In genomic region chr4:47930971-47931804, GRCh38 we compare ENCODE assay signal across 14 cellular contexts. TPM values are rescaled to one million over a fixed set of nuclear protein-coding genes. Genes with fewer than 3 reads are reported as not detected.
DNase-seq lines count a peak whose midpoint lies in the region; TF ChIP-seq lines count a peak whose summit lies in the region.
"Had no signal": no experiment of that assay in that cellular context is flagged by ENCODE, and none has a peak within 500 bp of the region (broad histone marks: within the 10 kb centered on the region; RNA-seq: fewer than 3 reads in every experiment).

No MANE protein-coding gene starts in this region.

- POLR2A ChIA-PET in GM10248 (lab: Yijun Ruan, JAX), result no interaction called here

- intact Hi-C loops in ascending aorta (cut with DNase I), result loop anchor here (2.0 to 5.0 kb wide), 2 partner anchors 16 to 264 kb away; partner anchors contain the start of gene NFXL1

- no peaks in the 10 kb centered on the region for H3K36me3 ChIP-seq in ascending aorta

- DNase-seq in AG08395 (ENCODE audit: low spot score) (peak; percentile 17), HS-5 (ENCODE audit: low read depth) (peak; percentile 60), brain pericyte (ENCODE audit: low read depth, low spot score) (peak; percentile 53), kidney tubule cell (ENCODE audit: low spot score) (peak; percentile 48), GM10248 (ENCODE audit: extremely low spot score) (no peak), ascending aorta (ENCODE audit: low spot score in 2 of 2) (no peak), SHP77 treated with DMSO at 0.1 percent for 48 hours (lab: John Stamatoyannopoulos, UW) (no peak)
- no peak for DNase-seq in activated CD4-positive, CD25-positive, alpha-beta regulatory T cell treated with anti-CD3 and anti-CD28 coated beads, Interleukin-2, amount 50 U/mL, for 72 hours
- DNase-seq: activated naive CD8-positive, alpha-beta T cell treated with anti-CD3 and anti-CD28 coated beads, Interleukin-2, amount 10 ng/mL, durations not matched to agents 7 days and 5 days; hippocampal formation; mesenchymal stem cell; posterior cingulate gyrus; stimulated activated CD4-positive, alpha-beta T cell treated with anti-CD3 and anti-CD28 coated beads, Interleukin-1b, Interleukin-23, amount 100 ng/mL, for 48 hours; stimulated activated naive B cell treated with anti-CD40 and anti-IgM and Interleukin-4, amounts not matched to agents 10 μg/mL and 1 μg/mL and 100 μg/mL, for 72 hours had no signal

- no peak for TF ChIP-seq CTCF in GM10248 (IDR thresholded peaks at IDR 0.05; ENCODE audit: control extremely low read depth, extremely low read depth, low read depth, missing control alignments)
- TF ChIP-seq CTCF in ascending aorta (IDR thresholded peaks at IDR 0.05), result no peak

- H3K27me3 ChIP-seq in ascending aorta, result no peaks in the 10 kb centered on the region

- no peak overlapping the region for H3K4me3 ChIP-seq in ascending aorta

- peaks cover 0 to 4% of the 10 kb centered on the region in 2 donors for H3K4me1 ChIP-seq in ascending aorta

- no peaks in the 10 kb centered on the region for H3K9me3 ChIP-seq in ascending aorta

- H3K27ac ChIP-seq in ascending aorta, result no peak overlapping the region

- CTCF ChIA-PET in GM10248 (lab: Yijun Ruan, JAX), result interaction anchor here (0.8 to 5.0 kb wide), 5 partner anchors 11 to 262 kb away, joined by 3 to 45 read pairs (median 3); no protein-coding TSS in a partner anchor

RNA-seq across cellular contexts. Expression of gene NFXL1, which starts 16.8 kb away (rescaled TPM):
- total RNA-seq in ascending aorta, result 5.2 TPM

Comparison
In these comparisons a context has a peak if more than half of its experiments do, and no peak if none do; other contexts are left out.
1. DNase-seq: peak in AG08395 (single experiment), HS-5 (single experiment), brain pericyte (single experiment) and kidney tubule cell (single experiment); none in GM10248 (single experiment), ascending aorta (0 of 2), activated CD4-positive, CD25-positive, alpha-beta regulatory T cell treated with anti-CD3 and anti-CD28 coated beads, Interleukin-2, amount 50 U/mL, for 72 hours (single experiment) and SHP77 treated with DMSO at 0.1 percent for 48 hours (single experiment).